ENCODE assay signal across 11 cellular contexts in the genomic region with DNA sequence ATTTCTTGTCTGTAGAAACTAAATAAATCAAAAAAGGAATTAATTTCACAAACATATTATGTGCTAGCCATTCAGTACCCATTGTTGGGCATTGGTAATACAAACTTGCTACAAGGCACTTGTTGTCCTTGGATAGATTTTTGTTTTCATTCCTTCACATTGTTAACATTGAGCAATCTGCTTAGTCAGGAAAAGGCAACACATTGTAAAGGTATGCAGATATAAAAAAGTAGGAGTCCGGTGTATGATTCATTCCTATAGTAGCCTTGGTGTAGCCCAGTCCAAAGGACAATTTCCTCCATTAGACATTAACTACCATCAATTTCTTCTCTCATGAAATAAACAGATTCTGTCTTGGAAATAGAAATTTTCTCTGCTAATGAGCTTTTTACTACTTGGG.
DNase-seq lines count a peak whose midpoint lies in the region; ATAC-seq and TF ChIP-seq lines count a peak whose summit lies in the region.
"Had no signal": no experiment of that assay in that cellular context is flagged by ENCODE, and none has a peak within 500 bp of the region (broad histone marks: within the 10 kb centered on the region; RNA-seq: fewer than 3 reads in every experiment).

No MANE protein-coding gene starts in this region.

- H3K27ac Mint-ChIP-seq in MCF 10A (ENCODE audit: low read depth, unreplicated experiment): peak overlapping the region; percentile 85
- H3K27ac Mint-ChIP-seq in WTC11: no peak overlapping the region
- H3K27ac Mint-ChIP-seq: activated naive CD8-positive, alpha-beta T cell treated with anti-CD3 and anti-CD28 coated beads for 36 hours had no signal

- no peak overlapping the region for H3K9ac ChIP-seq in mammary epithelial cell (ENCODE audit: insufficient read depth, low read length)

- BruUV-seq in MCF 10A (replicated peaks; lab: Mats Ljungman, UMichigan) (no TSS peak), mammary epithelial cell (replicated peaks; lab: Mats Ljungman, UMichigan) (no TSS peak)

- H3K4me1 Mint-ChIP-seq in MCF 10A (ENCODE audit: insufficient read depth, unreplicated experiment) (peaks cover 50% of the 10 kb centered on the region), WTC11 (no peaks in the 10 kb centered on the region)
- H3K4me1 Mint-ChIP-seq: activated naive CD8-positive, alpha-beta T cell treated with anti-CD3 and anti-CD28 coated beads for 36 hours had no signal

- in situ Hi-C loops in mammary epithelial cell (cut with MboI; ENCODE audit: low sequenced_read_pairs in 2 of 2): no loop called here

- no peaks in the 10 kb centered on the region for H3K36me3 Mint-ChIP-seq in MCF 10A (ENCODE audit: insufficient read depth, unreplicated experiment)
- no peaks in the 10 kb centered on the region for H3K36me3 Mint-ChIP-seq in WTC11
- H3K36me3 Mint-ChIP-seq: activated naive CD8-positive, alpha-beta T cell treated with anti-CD3 and anti-CD28 coated beads for 36 hours had no signal

- CTCF ChIA-PET in MCF 10A (lab: Yijun Ruan, JAX) (no interaction called here), mammary epithelial cell (lab: Charles Lee; ENCODE audit: low non-redundant PET) (no interaction called here), WTC11 (lab: Charles Lee) (no interaction called here)

- peak; percentile 93 for DNase-seq in MCF 10A (ENCODE audit: unreplicated experiment)
- no peak for DNase-seq in breast epithelium (ENCODE audit: low spot score in 2 of 2)
- DNase-seq in mammary epithelial cell: peak; percentile 88
- no peak for DNase-seq in left colon
- no peak for DNase-seq in DMS 273 treated with DMSO at 0.1 percent for 48 hours (lab: John Stamatoyannopoulos, UW)
- no peak for DNase-seq in WTC11 (ENCODE audit: low spot score)
- no peak for DNase-seq in NCI-H2227 treated with DMSO at 0.1 percent for 48 hours (lab: John Stamatoyannopoulos, UW)
- DNase-seq: activated naive CD8-positive, alpha-beta T cell treated with anti-CD3 and anti-CD28 coated beads for 36 hours; stimulated activated CD4-positive, alpha-beta T cell treated with anti-CD3 and anti-CD28 coated beads, Interleukin-4, amount 100 ng/mL, for 1 hour; substantia nigra had no signal

- 0% methylated on average over 1 of the region's 1 CpG for WGBS in mammary epithelial cell (ENCODE audit: low coverage, missing lambda C conversion rate)

- H3K36me3 ChIP-seq in breast epithelium: no peaks in the 10 kb centered on the region
- H3K36me3 ChIP-seq in mammary epithelial cell (ENCODE audit: insufficient read depth, low read length): no peaks in the 10 kb centered on the region

- dilution Hi-C loops in mammary epithelial cell (cut with HindIII; ENCODE audit: low sequenced_read_pairs): no loop called here

- H3K27me3 Mint-ChIP-seq in MCF 10A (ENCODE audit: insufficient read depth, unreplicated experiment): no peaks in the 10 kb centered on the region
- no peaks in the 10 kb centered on the region for H3K27me3 Mint-ChIP-seq in WTC11 (ENCODE audit: low read depth)

- H4K20me1 ChIP-seq in mammary epithelial cell (ENCODE audit: insufficient read depth, low read length): no peaks in the 10 kb centered on the region

- ATAC-seq in left colon (peak; percentile 95), WTC11 (no peak), HG02970 (IDR thresholded peaks at IDR 0.05; ENCODE audit: low FRiP score, unreplicated experiment) (no peak)

- H3K4me2 ChIP-seq in mammary epithelial cell (ENCODE audit: insufficient read depth, low read depth, low read length): peak overlapping the region; percentile 19

- H3K9me3 Mint-ChIP-seq in MCF 10A (ENCODE audit: unreplicated experiment) (peaks cover 8% of the 10 kb centered on the region), WTC11 (no peaks in the 10 kb centered on the region)
- H3K9me3 Mint-ChIP-seq: activated naive CD8-positive, alpha-beta T cell treated with anti-CD3 and anti-CD28 coated beads for 36 hours had no signal

- intact Hi-C loops in MCF 10A (cut with micrococcal nuclease): no loop called here
- intact Hi-C loops in breast epithelium (cut with DNase I; ENCODE audit: low total_unique reads): no loop called here
- intact Hi-C loops in mammary epithelial cell (cut with micrococcal nuclease): loop anchor here (1.0 kb wide), 1 partner anchor 21 kb away; no protein-coding TSS in a partner anchor
- intact Hi-C loops in left colon (cut with DNase I, micrococcal nuclease): no loop called here

- TF ChIP-seq POLR2A in breast epithelium (IDR thresholded peaks at IDR 0.05): no peak

- H3K79me2 ChIP-seq in mammary epithelial cell (ENCODE audit: insufficient read depth, low read length): no peaks in the 10 kb centered on the region

- H3K4me1 ChIP-seq in breast epithelium: no peaks in the 10 kb centered on the region
- H3K4me1 ChIP-seq in mammary epithelial cell (ENCODE audit: insufficient read depth, low read length): peaks cover 13% of the 10 kb centered on the region

- no peak overlapping the region for H3K4me3 Mint-ChIP-seq in MCF 10A (ENCODE audit: unreplicated experiment)
- no peak overlapping the region for H3K4me3 Mint-ChIP-seq in WTC11
- H3K4me3 Mint-ChIP-seq: activated naive CD8-positive, alpha-beta T cell treated with anti-CD3 and anti-CD28 coated beads for 36 hours had no signal

- H2AFZ ChIP-seq in mammary epithelial cell (ENCODE audit: low read depth, low read length): no peak overlapping the region

- H3K9me3 ChIP-seq in breast epithelium (no peaks in the 10 kb centered on the region), mammary epithelial cell (replicated peaks; ENCODE audit: insufficient read depth, low read length) (no peaks in the 10 kb centered on the region)

- no peak for TF ChIP-seq CTCF in MCF 10A (IDR thresholded peaks at IDR 0.05; ENCODE audit: unreplicated experiment)
- no peak for TF ChIP-seq CTCF in breast epithelium (IDR thresholded peaks at IDR 0.05)
- no peak for TF ChIP-seq CTCF in mammary epithelial cell (conservative IDR thresholded peaks at IDR 0.05 in 1 of 2, IDR thresholded peaks at IDR 0.05 in 1 of 2; ENCODE audit: extremely low read depth in 1 of 2, insufficient read depth in 1 of 2, low read depth in 1 of 2, low read length in 2 of 2)
- TF ChIP-seq CTCF in WTC11 (IDR thresholded peaks at IDR 0.05): no peak

- no peaks in the 10 kb centered on the region for H3K27me3 ChIP-seq in breast epithelium
- H3K27me3 ChIP-seq in mammary epithelial cell (ENCODE audit: insufficient read depth, low read length): no peaks in the 10 kb centered on the region

- POLR2A ChIA-PET in MCF 10A (lab: Yijun Ruan, JAX): interaction anchor here (0.6 to 3.5 kb wide), 14 partner anchors 10 to 368 kb away, joined by 3 to 25 read pairs (median 3); a partner anchor contains a TSS
- POLR2A ChIA-PET in WTC11 (lab: Charles Lee): no interaction called here

- H3K4me3 ChIP-seq in breast epithelium (no peak overlapping the region), mammary epithelial cell (replicated peaks in 1 of 3; ENCODE audit: insufficient read depth in 1 of 3, low read depth in 2 of 3, low read length in 3 of 3) (no peak overlapping the region)

- H3K27ac ChIP-seq in breast epithelium (no peak overlapping the region), mammary epithelial cell (ENCODE audit: insufficient read depth, low read depth, low read length) (no peak overlapping the region)

TF ChIP-seq in WTC11, 78 proteins besides CTCF, POLR2A, EP300 and RAD21 (continues in another document):
- no peak for TF ChIP-seq FOXJ3 (CRISPR knock-in tag; IDR thresholded peaks at IDR 0.05; ENCODE audit: borderline replicate concordance)
- TF ChIP-seq, protein P1, sequence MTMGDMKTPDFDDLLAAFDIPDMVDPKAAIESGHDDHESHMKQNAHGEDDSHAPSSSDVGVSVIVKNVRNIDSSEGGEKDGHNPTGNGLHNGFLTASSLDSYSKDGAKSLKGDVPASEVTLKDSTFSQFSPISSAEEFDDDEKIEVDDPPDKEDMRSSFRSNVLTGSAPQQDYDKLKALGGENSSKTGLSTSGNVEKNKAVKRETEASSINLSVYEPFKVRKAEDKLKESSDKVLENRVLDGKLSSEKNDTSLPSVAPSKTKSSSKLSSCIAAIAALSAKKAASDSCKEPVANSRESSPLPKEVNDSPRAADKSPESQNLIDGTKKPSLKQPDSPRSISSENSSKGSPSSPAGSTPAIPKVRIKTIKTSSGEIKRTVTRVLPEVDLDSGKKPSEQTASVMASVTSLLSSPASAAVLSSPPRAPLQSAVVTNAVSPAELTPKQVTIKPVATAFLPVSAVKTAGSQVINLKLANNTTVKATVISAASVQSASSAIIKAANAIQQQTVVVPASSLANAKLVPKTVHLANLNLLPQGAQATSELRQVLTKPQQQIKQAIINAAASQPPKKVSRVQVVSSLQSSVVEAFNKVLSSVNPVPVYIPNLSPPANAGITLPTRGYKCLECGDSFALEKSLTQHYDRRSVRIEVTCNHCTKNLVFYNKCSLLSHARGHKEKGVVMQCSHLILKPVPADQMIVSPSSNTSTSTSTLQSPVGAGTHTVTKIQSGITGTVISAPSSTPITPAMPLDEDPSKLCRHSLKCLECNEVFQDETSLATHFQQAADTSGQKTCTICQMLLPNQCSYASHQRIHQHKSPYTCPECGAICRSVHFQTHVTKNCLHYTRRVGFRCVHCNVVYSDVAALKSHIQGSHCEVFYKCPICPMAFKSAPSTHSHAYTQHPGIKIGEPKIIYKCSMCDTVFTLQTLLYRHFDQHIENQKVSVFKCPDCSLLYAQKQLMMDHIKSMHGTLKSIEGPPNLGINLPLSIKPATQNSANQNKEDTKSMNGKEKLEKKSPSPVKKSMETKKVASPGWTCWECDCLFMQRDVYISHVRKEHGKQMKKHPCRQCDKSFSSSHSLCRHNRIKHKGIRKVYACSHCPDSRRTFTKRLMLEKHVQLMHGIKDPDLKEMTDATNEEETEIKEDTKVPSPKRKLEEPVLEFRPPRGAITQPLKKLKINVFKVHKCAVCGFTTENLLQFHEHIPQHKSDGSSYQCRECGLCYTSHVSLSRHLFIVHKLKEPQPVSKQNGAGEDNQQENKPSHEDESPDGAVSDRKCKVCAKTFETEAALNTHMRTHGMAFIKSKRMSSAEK (CRISPR knock-in tag; IDR thresholded peaks at IDR 0.05; ENCODE audit: borderline replicate concordance): no peak
- TF ChIP-seq, protein P2, sequence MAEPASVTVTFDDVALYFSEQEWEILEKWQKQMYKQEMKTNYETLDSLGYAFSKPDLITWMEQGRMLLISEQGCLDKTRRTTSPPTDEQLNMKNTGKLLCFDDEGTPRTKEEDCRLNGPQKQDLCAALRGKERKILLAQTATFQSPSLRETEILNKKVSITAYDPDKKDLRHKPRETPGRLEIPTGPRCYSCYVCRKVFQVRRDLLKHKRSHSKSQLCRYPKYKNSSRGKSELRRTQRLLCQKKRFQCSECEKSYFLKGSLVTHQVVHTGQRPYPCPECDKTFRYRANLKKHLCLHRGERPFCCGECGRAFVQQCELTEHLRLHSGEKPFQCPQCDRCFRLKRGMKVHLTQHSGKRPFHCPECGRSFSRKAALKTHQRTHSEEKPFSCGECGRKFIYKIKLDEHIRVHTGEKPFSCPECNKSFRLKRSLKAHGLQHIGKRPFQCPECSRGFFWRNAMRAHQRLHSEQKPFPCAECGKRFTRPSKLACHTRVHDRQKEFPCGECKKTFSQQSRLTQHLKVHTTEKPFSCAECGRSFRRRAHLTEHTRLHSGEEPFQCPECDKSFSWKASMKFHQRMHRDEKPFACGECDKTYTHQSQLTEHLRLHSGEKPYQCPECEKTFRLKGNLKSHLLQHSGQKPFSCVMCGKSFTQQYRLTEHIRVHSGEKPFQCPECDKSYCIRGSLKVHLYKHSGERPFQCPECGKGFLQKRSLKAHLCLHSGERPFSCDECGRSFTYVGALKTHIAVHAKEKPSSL (CRISPR knock-in tag; conservative IDR thresholded peaks at IDR 0.05): no peak

Comparison
In these comparisons a context has a peak if more than half of its experiments do, and no peak if none do; other contexts are left out.
1. DNase-seq: peak in MCF 10A (single experiment) and mammary epithelial cell (single experiment); none in breast epithelium (0 of 2), left colon (0 of 2), DMS 273 treated with DMSO at 0.1 percent for 48 hours (single experiment), WTC11 (single experiment) and NCI-H2227 treated with DMSO at 0.1 percent for 48 hours (single experiment).